In genomic region chr14:92735344-92735743, GRCh38 we compare ENCODE assay signal across 25 cellular contexts.
"Had no signal": no experiment of that assay in that cellular context is flagged by ENCODE, and none has a peak within 500 bp of the region (broad histone marks: within the 10 kb centered on the region; RNA-seq: fewer than 3 reads in every experiment).

No MANE protein-coding gene starts in this region.

- H3K27ac ChIP-seq: brain microvascular endothelial cell, epithelial cell of prostate, esophagus squamous epithelium, gastroesophageal sphincter, heart right ventricle, WERI-Rb-1 had no signal

- DNase-seq: activated B cell treated with CpG ODN at 0.5 μM for 24 hours; activated CD4-positive, alpha-beta T cell treated with anti-CD3 and anti-CD28 coated beads for 48 hours; activated CD4-positive, alpha-beta T cell treated with anti-CD3 and anti-CD28 coated beads, Interleukin-2, amount 50 U/mL, for 1 hour; activated CD4-positive, alpha-beta T cell treated with anti-CD3 and anti-CD28 coated beads, Interleukin-2, amount 50 U/mL, for 48 hours; activated CD8-positive, alpha-beta memory T cell treated with anti-CD3 and anti-CD28 coated beads for 24 hours; activated CD8-positive, alpha-beta T cell treated with anti-CD3 and anti-CD28 coated beads for 36 hours; activated effector memory CD4-positive, alpha-beta T cell treated with Interleukin-2 at 50 U/mL for 16 hours; activated gamma-delta T cell treated with Interleukin-2 at 50 U/mL for 16 hours; activated naive CD4-positive, alpha-beta T cell treated with anti-CD3 and anti-CD28 coated beads, Interleukin-2, amount 50 U/mL, for 16 hours; activated naive CD4-positive, alpha-beta T cell treated with Interleukin-2 at 50 U/mL for 16 hours; activated T-cell treated with anti-CD3 and anti-CD28 coated beads, Interleukin-2, amount 50 U/mL, for 4 hours; amniotic stem cell; anterior cingulate cortex; brain microvascular endothelial cell; caudate nucleus; cortex of kidney; effector CD8-positive, alpha-beta T cell; esophagus squamous epithelium; foreskin melanocyte; heart right ventricle; T-helper 17 cell; T1000; WERI-Rb-1 had no signal

- H3K4me1 ChIP-seq: gastroesophageal sphincter had no signal

- H3K9me3 ChIP-seq: esophagus squamous epithelium, gastroesophageal sphincter, heart right ventricle had no signal

- H3K27me3 ChIP-seq: brain microvascular endothelial cell, esophagus squamous epithelium, gastroesophageal sphincter, heart right ventricle had no signal

- H3K4me3 ChIP-seq: esophagus squamous epithelium, gastroesophageal sphincter, heart right ventricle had no signal
